In the genomic region with DNA sequence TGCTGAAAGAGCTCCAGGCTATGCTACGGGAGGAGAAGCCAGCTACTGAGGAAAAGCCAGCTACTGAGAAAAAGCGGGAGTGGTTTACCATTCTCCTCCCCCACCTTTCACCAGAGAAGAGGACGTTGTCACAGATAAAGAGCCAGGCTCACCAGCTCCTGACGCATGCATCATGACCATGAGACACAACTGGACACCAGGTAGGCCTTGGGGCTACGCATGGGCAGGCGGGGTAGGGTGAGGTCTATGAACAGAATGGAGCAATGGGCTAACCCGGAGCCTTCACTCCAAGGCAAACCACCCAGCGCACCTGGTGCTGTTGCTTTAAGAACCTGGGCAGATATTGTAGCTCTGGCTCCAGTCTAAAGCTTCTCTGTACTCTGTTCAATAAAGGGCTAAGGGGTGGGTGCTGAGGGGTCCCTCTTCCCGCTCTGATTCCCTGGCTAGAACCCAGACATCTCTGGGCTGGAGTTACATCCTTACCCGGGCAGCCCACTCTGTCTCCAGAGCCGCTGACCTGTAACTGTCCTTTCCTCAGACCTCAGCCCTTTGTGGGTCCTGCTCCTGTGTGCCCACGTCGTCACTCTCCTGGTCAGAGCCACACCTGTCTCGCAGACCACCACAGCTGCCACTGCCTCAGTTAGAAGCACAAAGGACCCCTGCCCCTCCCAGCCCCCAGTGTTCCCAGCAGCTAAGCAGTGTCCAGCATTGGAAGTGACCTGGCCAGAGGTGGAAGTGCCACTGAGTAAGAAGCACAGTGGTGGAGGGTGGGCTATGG, we compare ENCODE assay signal across 11 cellular contexts. TPM values are rescaled to one million over a fixed set of nuclear protein-coding genes. Genes with fewer than 3 reads are reported as not detected.
DNase-seq lines count a peak whose midpoint lies in the region; ATAC-seq and TF ChIP-seq lines count a peak whose summit lies in the region.
"Had no signal": no experiment of that assay in that cellular context is flagged by ENCODE, and none has a peak within 500 bp of the region (broad histone marks: within the 10 kb centered on the region; RNA-seq: fewer than 3 reads in every experiment).

No MANE protein-coding gene starts in this region.

- peak overlapping the region; percentile 11 for H3K27ac ChIP-seq in duodenal mucosa (ENCODE audit: low read depth, low read length)
- H3K27ac ChIP-seq in vagina, result peak overlapping the region; percentile 31
- H3K27ac ChIP-seq: epithelial cell of prostate had no signal

- DNase-seq in stimulated activated naive CD8-positive, alpha-beta T cell treated with anti-CD3 and anti-CD28 coated beads, Interleukin-15, Interleukin-2, amounts not matched to agents 100 U/mL and 50 U/mL, for 24 hours, result no peak
- no peak for DNase-seq in neural crest cell (ENCODE audit: low read depth, low spot score)
- no peak for DNase-seq in vagina (ENCODE audit: extremely low spot score in 2 of 2)
- DNase-seq in epidermal melanocyte (ENCODE audit: insufficient read length, low spot score), result no peak
- no peak for DNase-seq in NCI-H748 treated with DMSO at 0.1 percent for 48 hours (lab: John Stamatoyannopoulos, UW)
- DNase-seq in HAP-1 (ENCODE audit: low spot score in 2 of 2), result no peak
- DNase-seq: NCI-H2171 treated with DMSO at 0.1 percent for 48 hours had no signal

- H3K4me3 Mint-ChIP-seq in stimulated activated naive CD8-positive, alpha-beta T cell treated with anti-CD3 and anti-CD28 coated beads, Interleukin-15, Interleukin-2, amounts not matched to agents 100 ng/mL and 50 ng/mL, for 24 hours, result peak overlapping the region; percentile 42
- H3K4me3 Mint-ChIP-seq in neural crest cell, result peak overlapping the region; percentile 47

- no peaks in the 10 kb centered on the region for H3K27me3 Mint-ChIP-seq in stimulated activated naive CD8-positive, alpha-beta T cell treated with anti-CD3 and anti-CD28 coated beads, Interleukin-15, Interleukin-2, amounts not matched to agents 100 ng/mL and 50 ng/mL, for 24 hours
- H3K27me3 Mint-ChIP-seq in neural crest cell (ENCODE audit: low read depth), result peaks cover 9% of the 10 kb centered on the region

- peaks cover 25% of the 10 kb centered on the region for H3K4me1 Mint-ChIP-seq in stimulated activated naive CD8-positive, alpha-beta T cell treated with anti-CD3 and anti-CD28 coated beads, Interleukin-15, Interleukin-2, amounts not matched to agents 100 ng/mL and 50 ng/mL, for 24 hours (ENCODE audit: low read depth)
- peaks cover 6% of the 10 kb centered on the region for H3K4me1 Mint-ChIP-seq in neural crest cell

- H3K36me3 ChIP-seq in duodenal mucosa (ENCODE audit: control insufficient read depth in 1 of 2, insufficient read depth in 2 of 2, low read length in 2 of 2) (peaks cover 45 to 64% of the 10 kb centered on the region in 2 donors), vagina (peaks cover 4 to 38% of the 10 kb centered on the region in 2 donors), HAP-1 (replicated peaks) (peaks cover 29% of the 10 kb centered on the region)

- H3K4me1 ChIP-seq in duodenal mucosa (ENCODE audit: control insufficient read depth in 1 of 2, insufficient read depth in 2 of 2, low read length in 2 of 2) (peaks cover 23 to 28% of the 10 kb centered on the region in 2 donors), vagina (peaks cover 22% of the 10 kb centered on the region), HAP-1 (no peaks in the 10 kb centered on the region)

- no peak for ATAC-seq in stimulated activated naive CD8-positive, alpha-beta T cell treated with anti-CD3 and anti-CD28 coated beads, Interleukin-15, Interleukin-2, amounts not matched to agents 100 U/mL and 50 U/mL, for 24 hours
- ATAC-seq: HCT116 had no signal

- no peaks in the 10 kb centered on the region for H3K27me3 ChIP-seq in duodenal mucosa (ENCODE audit: control insufficient read depth in 1 of 2, insufficient read depth in 2 of 2, low read length in 2 of 2)
- no peaks in the 10 kb centered on the region for H3K27me3 ChIP-seq in vagina
- no peaks in the 10 kb centered on the region for H3K27me3 ChIP-seq in HAP-1 (ENCODE audit: low read depth)

- TF ChIP-seq CTCF in neural crest cell (conservative IDR thresholded peaks at IDR 0.05), result no peak
- TF ChIP-seq CTCF in vagina (IDR thresholded peaks at IDR 0.05), result no peak

- H3K27ac Mint-ChIP-seq in stimulated activated naive CD8-positive, alpha-beta T cell treated with anti-CD3 and anti-CD28 coated beads, Interleukin-15, Interleukin-2, amounts not matched to agents 100 ng/mL and 50 ng/mL, for 24 hours, result peak overlapping the region; percentile 83
- H3K27ac Mint-ChIP-seq in neural crest cell (ENCODE audit: unreplicated experiment), result no peak overlapping the region

- intact Hi-C loops in vagina (cut with DNase I), result no loop called here

- H3K36me3 Mint-ChIP-seq in stimulated activated naive CD8-positive, alpha-beta T cell treated with anti-CD3 and anti-CD28 coated beads, Interleukin-15, Interleukin-2, amounts not matched to agents 100 ng/mL and 50 ng/mL, for 24 hours (ENCODE audit: low read depth), result peaks cover 32% of the 10 kb centered on the region
- peaks cover 19% of the 10 kb centered on the region for H3K36me3 Mint-ChIP-seq in neural crest cell (ENCODE audit: low read depth)

- H3K4me3 ChIP-seq in duodenal mucosa (ENCODE audit: low read depth in 1 of 2, low read length in 2 of 2), result peak overlapping the region; percentile 46 to 48
- peak overlapping the region; percentile 12 to 36 for H3K4me3 ChIP-seq in vagina
- no peak overlapping the region for H3K4me3 ChIP-seq in HAP-1

- no peaks in the 10 kb centered on the region for H3K9me3 Mint-ChIP-seq in stimulated activated naive CD8-positive, alpha-beta T cell treated with anti-CD3 and anti-CD28 coated beads, Interleukin-15, Interleukin-2, amounts not matched to agents 100 ng/mL and 50 ng/mL, for 24 hours
- no peaks in the 10 kb centered on the region for H3K9me3 Mint-ChIP-seq in neural crest cell

- peak overlapping the region in 1 of 2 donors; percentile 8 for H3K9ac ChIP-seq in duodenal mucosa (ENCODE audit: low read depth in 1 of 2, low read length in 2 of 2)

- no peaks in the 10 kb centered on the region for H3K9me3 ChIP-seq in duodenal mucosa (ENCODE audit: control insufficient read depth in 1 of 2, low read length in 2 of 2)
- no peaks in the 10 kb centered on the region for H3K9me3 ChIP-seq in vagina
- no peaks in the 10 kb centered on the region for H3K9me3 ChIP-seq in HAP-1

- no peak for TF ChIP-seq POLR2A in vagina (IDR thresholded peaks at IDR 0.05)

- in situ Hi-C loops in HAP-1 (cut with MboI; ENCODE audit: low sequenced_read_pairs), result no loop called here

RNA-seq across cellular contexts. Expression of a gene that starts 1.3 kb away (rescaled TPM):
- total RNA-seq in neural crest cell, result 10.7 and 10.8 TPM in 2 replicates
- 2.7 TPM for total RNA-seq in vagina
